Comparison of ENCODE assay signal across 22 cellular contexts in genomic region chr4:99846891-99847290, GRCh38. TPM values are rescaled to one million over a fixed set of nuclear protein-coding genes. Genes with fewer than 3 reads are reported as not detected.
A peak's percentile ranks its signal among the peaks of the same experiment; 100 is the strongest.
DNase-seq lines count a peak whose midpoint lies in the region; ATAC-seq and TF ChIP-seq lines count a peak whose summit lies in the region.
"Had no signal": no experiment of that assay in that cellular context is flagged by ENCODE, and none has a peak within 500 bp of the region (broad histone marks: within the 10 kb centered on the region; RNA-seq: fewer than 3 reads in every experiment).

No MANE protein-coding gene starts in this region.

- peaks cover 59% of the 10 kb centered on the region for H3K4me1 Mint-ChIP-seq in CD4-positive, alpha-beta T cell (ENCODE audit: low read depth)
- H3K4me1 Mint-ChIP-seq in activated naive CD8-positive, alpha-beta T cell treated with anti-CD3 and anti-CD28 coated beads, Interleukin-2, amount 50 U/mL, for 24 hours: peaks cover 74% of the 10 kb centered on the region
- H3K4me1 Mint-ChIP-seq: immature natural killer cell had no signal

- H3K36me3 Mint-ChIP-seq in CD4-positive, alpha-beta T cell (ENCODE audit: low read depth): peaks cover 27% of the 10 kb centered on the region
- peaks cover 43% of the 10 kb centered on the region for H3K36me3 Mint-ChIP-seq in activated naive CD8-positive, alpha-beta T cell treated with anti-CD3 and anti-CD28 coated beads, Interleukin-2, amount 50 U/mL, for 24 hours (ENCODE audit: low read depth)

- no peaks in the 10 kb centered on the region for H3K9me3 Mint-ChIP-seq in CD4-positive, alpha-beta T cell
- H3K9me3 Mint-ChIP-seq in activated naive CD8-positive, alpha-beta T cell treated with anti-CD3 and anti-CD28 coated beads, Interleukin-2, amount 50 U/mL, for 24 hours: no peaks in the 10 kb centered on the region
- H3K9me3 Mint-ChIP-seq: immature natural killer cell had no signal

- H3K9me3 ChIP-seq in BLaER1 treated with 17β-estradiol and CSF1 and Interleukin-3, amounts not matched to agents 10 nM and 100 nM (replicated peaks in 1 of 11): peaks cover 0 to 9% (median 0%) of the 10 kb centered on the region in 11 experiments; a peak in 8 of 22 replicates
- H3K9me3 ChIP-seq in CD4-positive, alpha-beta T cell (ENCODE audit: control insufficient read depth, low read length): no peaks in the 10 kb centered on the region
- H3K9me3 ChIP-seq in OCI-LY1 (ENCODE audit: low read length) (no peaks in the 10 kb centered on the region), suprapubic skin (no peaks in the 10 kb centered on the region)
- H3K9me3 ChIP-seq: lower lobe of right lung, Peyer's patch, thoracic aorta had no signal

- peak overlapping the region in 6 of 11 experiments; percentile 37 to 80 (median 70); a peak in 12 of 22 replicates for H3K4me2 ChIP-seq in BLaER1 treated with 17β-estradiol and CSF1 and Interleukin-3, amounts not matched to agents 10 nM and 100 nM
- peak overlapping the region; percentile 33; the same call in 1 of the 2 replicates for H3K4me2 ChIP-seq in OCI-LY1 (ENCODE audit: low read length)

- peak overlapping the region; percentile 53 for H3K4me3 Mint-ChIP-seq in CD4-positive, alpha-beta T cell
- peak overlapping the region; percentile 69 for H3K4me3 Mint-ChIP-seq in activated naive CD8-positive, alpha-beta T cell treated with anti-CD3 and anti-CD28 coated beads, Interleukin-2, amount 50 U/mL, for 24 hours
- H3K4me3 Mint-ChIP-seq: immature natural killer cell had no signal

- no peaks in the 10 kb centered on the region for H3K27me3 Mint-ChIP-seq in CD4-positive, alpha-beta T cell
- H3K27me3 Mint-ChIP-seq in activated naive CD8-positive, alpha-beta T cell treated with anti-CD3 and anti-CD28 coated beads, Interleukin-2, amount 50 U/mL, for 24 hours: no peaks in the 10 kb centered on the region

- TF ChIP-seq EP300 in suprapubic skin (IDR thresholded peaks at IDR 0.05): no peak

- DNase-seq in CD4-positive, alpha-beta T cell: no peak
- DNase-seq in activated naive CD8-positive, alpha-beta T cell treated with anti-CD3 and anti-CD28 coated beads, Interleukin-2, amount 50 U/mL, for 24 hours: no peak
- no peak for DNase-seq in NCI-H146 treated with DMSO at 0.1 percent for 48 hours (lab: John Stamatoyannopoulos, UW; ENCODE audit: unreplicated experiment)
- DNase-seq in left lobe of liver (ENCODE audit: low spot score): no peak
- no peak for DNase-seq in suprapubic skin (ENCODE audit: low spot score in 2 of 2)
- DNase-seq: anterior cingulate cortex; cerebellar nuclear complex; DMS53; effector CD8-positive, alpha-beta T cell; head of caudate nucleus; immature natural killer cell; lower lobe of right lung; NCI-H774; posterior cingulate gyrus; stimulated activated CD4-positive, alpha-beta T cell treated with anti-CD3 and anti-CD28 coated beads, Interleukin-4, amount 100 ng/mL, for 1 hour had no signal

- POLR2A ChIA-PET in CD4-positive, alpha-beta T cell (lab: Charles Lee): interaction anchor here (0.7 to 5.1 kb wide), 9 partner anchors 10 to 759 kb away, joined by 3 to 35 read pairs (median 7); partner anchors contain the start of genes ADH5, DAPP1, DNAJB14 and H2AZ1

- H3K79me2 ChIP-seq in OCI-LY1 (ENCODE audit: insufficient read depth, low read length): no peaks in the 10 kb centered on the region

- H3K27me3 ChIP-seq in BLaER1 treated with 17β-estradiol and CSF1 and Interleukin-3, amounts not matched to agents 10 nM and 100 nM: no peaks in the 10 kb centered on the region
- H3K27me3 ChIP-seq in CD4-positive, alpha-beta T cell (ENCODE audit: control insufficient read depth, insufficient read depth, low read length): no peaks in the 10 kb centered on the region
- H3K27me3 ChIP-seq in OCI-LY1 (ENCODE audit: insufficient read depth, low read length) (no peaks in the 10 kb centered on the region), suprapubic skin (no peaks in the 10 kb centered on the region)
- H3K27me3 ChIP-seq: Peyer's patch had no signal

- H3K27ac Mint-ChIP-seq in CD4-positive, alpha-beta T cell: peak overlapping the region; percentile 86
- H3K27ac Mint-ChIP-seq in activated naive CD8-positive, alpha-beta T cell treated with anti-CD3 and anti-CD28 coated beads, Interleukin-2, amount 50 U/mL, for 24 hours: peak overlapping the region; percentile 98
- H3K27ac Mint-ChIP-seq: immature natural killer cell had no signal

- H4K20me1 ChIP-seq in BLaER1 treated with 17β-estradiol and CSF1 and Interleukin-3, amounts not matched to agents 10 nM and 100 nM: no peaks in the 10 kb centered on the region
- H4K20me1 ChIP-seq in OCI-LY1 (ENCODE audit: insufficient read depth, low read length): no peaks in the 10 kb centered on the region

- TF ChIP-seq CTCF in CD4-positive, alpha-beta T cell (IDR thresholded peaks at IDR 0.05): no peak
- no peak for TF ChIP-seq CTCF in OCI-LY1 (IDR thresholded peaks at IDR 0.05; ENCODE audit: low read length)
- no peak for TF ChIP-seq CTCF in suprapubic skin (IDR thresholded peaks at IDR 0.05)

- no peak overlapping the region for H2AFZ ChIP-seq in OCI-LY1 (ENCODE audit: low read length)

- H3K27ac ChIP-seq in BLaER1 treated with 17β-estradiol and CSF1 and Interleukin-3, amounts not matched to agents 10 nM and 100 nM: peak overlapping the region in 1 of 11 experiments; percentile 56; a peak in 3 of 22 replicates
- peak overlapping the region; percentile 51 for H3K27ac ChIP-seq in CD4-positive, alpha-beta T cell (ENCODE audit: low read depth, low read length)
- peak overlapping the region; percentile 82 for H3K27ac ChIP-seq in OCI-LY1 (ENCODE audit: low read depth, low read length, poor library complexity, severe bottlenecking)
- no peak overlapping the region for H3K27ac ChIP-seq in suprapubic skin
- H3K27ac ChIP-seq: lower lobe of right lung, thoracic aorta had no signal

- H3K36me3 ChIP-seq in BLaER1 treated with 17β-estradiol and CSF1 and Interleukin-3, amounts not matched to agents 10 nM and 100 nM: peaks cover 0 to 42% (median 0%) of the 10 kb centered on the region in 11 experiments; a peak in 7 of 22 replicates
- H3K36me3 ChIP-seq in OCI-LY1 (ENCODE audit: insufficient read depth, low read length) (peaks cover 29% of the 10 kb centered on the region), suprapubic skin (no peaks in the 10 kb centered on the region)
- H3K36me3 ChIP-seq: lower lobe of right lung, Peyer's patch, thoracic aorta had no signal

- peaks cover 7 to 62% (median 17%) of the 10 kb centered on the region in 10 experiments; a peak in 18 of 20 replicates for H3K4me1 ChIP-seq in BLaER1 treated with 17β-estradiol and CSF1 and Interleukin-3, amounts not matched to agents 10 nM and 100 nM
- H3K4me1 ChIP-seq in OCI-LY1 (ENCODE audit: insufficient read depth, low read length, severe bottlenecking): peaks cover 53% of the 10 kb centered on the region
- no peaks in the 10 kb centered on the region for H3K4me1 ChIP-seq in suprapubic skin
- H3K4me1 ChIP-seq: Peyer's patch had no signal

- intact Hi-C loops in CD4-positive, alpha-beta T cell (cut with DNase I, micrococcal nuclease): loop anchor here in 1 of 2 experiments (2.0 to 5.0 kb wide), 2 partner anchors 30 to 40 kb away; partner anchors contain the start of gene DAPP1

- 38% methylated on average over 1 of the region's 1 CpG for WGBS in suprapubic skin

- no peak for TF ChIP-seq POLR2A in suprapubic skin (IDR thresholded peaks at IDR 0.05)

- 0 out of 2 replicates have a peak, but pooled peaks cover 5% of the 10 kb centered on the region for H3F3A ChIP-seq in OCI-LY1 (ENCODE audit: insufficient read depth, low read length)

- no peak overlapping the region for H3K4me3 ChIP-seq in BLaER1 treated with 17β-estradiol and CSF1 and Interleukin-3, amounts not matched to agents 10 nM and 100 nM
- H3K4me3 ChIP-seq in OCI-LY1 (ENCODE audit: low read depth, low read length, poor library complexity, severe bottlenecking) (no peak overlapping the region), suprapubic skin (no peak overlapping the region)
- H3K4me3 ChIP-seq: lower lobe of right lung, Peyer's patch, thoracic aorta had no signal

- H3K9me2 ChIP-seq in OCI-LY1 (ENCODE audit: low read depth, low read length): no peaks in the 10 kb centered on the region

- no peak for ATAC-seq in CD4-positive, alpha-beta T cell (ENCODE audit: poor library complexity)
- ATAC-seq in activated naive CD8-positive, alpha-beta T cell treated with anti-CD3 and anti-CD28 coated beads, Interleukin-2, amount 50 U/mL, for 24 hours: no peak
- ATAC-seq in left lobe of liver: no peak
- ATAC-seq: HCT116 had no signal

- no peak overlapping the region for H3K9ac ChIP-seq in BLaER1 treated with 17β-estradiol and CSF1 and Interleukin-3, amounts not matched to agents 10 nM and 100 nM
- peak overlapping the region; percentile 11; the same call in 1 of the 2 replicates for H3K9ac ChIP-seq in OCI-LY1 (ENCODE audit: low read length)

- CTCF ChIA-PET in CD4-positive, alpha-beta T cell (lab: Charles Lee): interaction anchor here (1.3 to 2.0 kb wide), 2 partner anchors 35 to 39 kb away, joined by 3 to 6 read pairs; no protein-coding TSS in a partner anchor

RNA-seq across cellular contexts. Expression of gene DAPP1, which starts 30.3 kb away (rescaled TPM):
- 1 to 10 TPM; 8.3 to 9.1 TPM for total RNA-seq in CD4-positive, alpha-beta T cell
- total RNA-seq in left lobe of liver (0.78 TPM), suprapubic skin (10 to 100 TPM; 14.6 to 52.2 (median 25.7) TPM)
- total RNA-seq: HT1080, myocyte had no signal

RNA-seq across cellular contexts. Expression of gene LAMTOR3, which starts 47.3 kb away (rescaled TPM):
- total RNA-seq in CD4-positive, alpha-beta T cell: 10 to 100 TPM; 32.0 to 32.8 TPM
- total RNA-seq in left lobe of liver (12.3 TPM), suprapubic skin (10 to 100 TPM; 34.4 to 49.5 (median 39.3) TPM)
